Comparison of ENCODE assay signal across 2 cellular contexts in genomic region chr11:130407978-130408377, GRCh38.
TF ChIP-seq lines count a peak whose summit lies in the region.

No MANE protein-coding gene starts in this region.

TF ChIP-seq in A549, 52 proteins besides CTCF, POLR2A, EP300 and RAD21:
- no peak for TF ChIP-seq USF2 (IDR thresholded peaks at IDR 0.05)
- no peak for TF ChIP-seq CBX2 (IDR thresholded peaks at IDR 0.05; ENCODE audit: borderline replicate concordance, low read depth)
- TF ChIP-seq, protein P1, sequence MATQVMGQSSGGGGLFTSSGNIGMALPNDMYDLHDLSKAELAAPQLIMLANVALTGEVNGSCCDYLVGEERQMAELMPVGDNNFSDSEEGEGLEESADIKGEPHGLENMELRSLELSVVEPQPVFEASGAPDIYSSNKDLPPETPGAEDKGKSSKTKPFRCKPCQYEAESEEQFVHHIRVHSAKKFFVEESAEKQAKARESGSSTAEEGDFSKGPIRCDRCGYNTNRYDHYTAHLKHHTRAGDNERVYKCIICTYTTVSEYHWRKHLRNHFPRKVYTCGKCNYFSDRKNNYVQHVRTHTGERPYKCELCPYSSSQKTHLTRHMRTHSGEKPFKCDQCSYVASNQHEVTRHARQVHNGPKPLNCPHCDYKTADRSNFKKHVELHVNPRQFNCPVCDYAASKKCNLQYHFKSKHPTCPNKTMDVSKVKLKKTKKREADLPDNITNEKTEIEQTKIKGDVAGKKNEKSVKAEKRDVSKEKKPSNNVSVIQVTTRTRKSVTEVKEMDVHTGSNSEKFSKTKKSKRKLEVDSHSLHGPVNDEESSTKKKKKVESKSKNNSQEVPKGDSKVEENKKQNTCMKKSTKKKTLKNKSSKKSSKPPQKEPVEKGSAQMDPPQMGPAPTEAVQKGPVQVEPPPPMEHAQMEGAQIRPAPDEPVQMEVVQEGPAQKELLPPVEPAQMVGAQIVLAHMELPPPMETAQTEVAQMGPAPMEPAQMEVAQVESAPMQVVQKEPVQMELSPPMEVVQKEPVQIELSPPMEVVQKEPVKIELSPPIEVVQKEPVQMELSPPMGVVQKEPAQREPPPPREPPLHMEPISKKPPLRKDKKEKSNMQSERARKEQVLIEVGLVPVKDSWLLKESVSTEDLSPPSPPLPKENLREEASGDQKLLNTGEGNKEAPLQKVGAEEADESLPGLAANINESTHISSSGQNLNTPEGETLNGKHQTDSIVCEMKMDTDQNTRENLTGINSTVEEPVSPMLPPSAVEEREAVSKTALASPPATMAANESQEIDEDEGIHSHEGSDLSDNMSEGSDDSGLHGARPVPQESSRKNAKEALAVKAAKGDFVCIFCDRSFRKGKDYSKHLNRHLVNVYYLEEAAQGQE (IDR thresholded peaks at IDR 0.05): no peak
- TF ChIP-seq KDM1A (IDR thresholded peaks at IDR 0.05; ENCODE audit: low read depth): no peak
- TF ChIP-seq, protein P2, sequence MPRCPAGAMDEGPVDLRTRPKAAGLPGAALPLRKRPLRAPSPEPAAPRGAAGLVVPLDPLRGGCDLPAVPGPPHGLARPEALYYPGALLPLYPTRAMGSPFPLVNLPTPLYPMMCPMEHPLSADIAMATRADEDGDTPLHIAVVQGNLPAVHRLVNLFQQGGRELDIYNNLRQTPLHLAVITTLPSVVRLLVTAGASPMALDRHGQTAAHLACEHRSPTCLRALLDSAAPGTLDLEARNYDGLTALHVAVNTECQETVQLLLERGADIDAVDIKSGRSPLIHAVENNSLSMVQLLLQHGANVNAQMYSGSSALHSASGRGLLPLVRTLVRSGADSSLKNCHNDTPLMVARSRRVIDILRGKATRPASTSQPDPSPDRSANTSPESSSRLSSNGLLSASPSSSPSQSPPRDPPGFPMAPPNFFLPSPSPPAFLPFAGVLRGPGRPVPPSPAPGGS (IDR thresholded peaks at IDR 0.05): no peak
- no peak for TF ChIP-seq POLR2AphosphoS2 (conservative IDR thresholded peaks at IDR 0.05; ENCODE audit: low read length)
- TF ChIP-seq CBX8 (IDR thresholded peaks at IDR 0.05): no peak
- no peak for TF ChIP-seq HDAC2 (IDR thresholded peaks at IDR 0.05)
- TF ChIP-seq HOXA7 (CRISPR knock-in tag; IDR thresholded peaks at IDR 0.05): no peak
- no peak for TF ChIP-seq HOXB13 (CRISPR knock-in tag; IDR thresholded peaks at IDR 0.05; ENCODE audit: low read depth)
- TF ChIP-seq, protein P3, sequence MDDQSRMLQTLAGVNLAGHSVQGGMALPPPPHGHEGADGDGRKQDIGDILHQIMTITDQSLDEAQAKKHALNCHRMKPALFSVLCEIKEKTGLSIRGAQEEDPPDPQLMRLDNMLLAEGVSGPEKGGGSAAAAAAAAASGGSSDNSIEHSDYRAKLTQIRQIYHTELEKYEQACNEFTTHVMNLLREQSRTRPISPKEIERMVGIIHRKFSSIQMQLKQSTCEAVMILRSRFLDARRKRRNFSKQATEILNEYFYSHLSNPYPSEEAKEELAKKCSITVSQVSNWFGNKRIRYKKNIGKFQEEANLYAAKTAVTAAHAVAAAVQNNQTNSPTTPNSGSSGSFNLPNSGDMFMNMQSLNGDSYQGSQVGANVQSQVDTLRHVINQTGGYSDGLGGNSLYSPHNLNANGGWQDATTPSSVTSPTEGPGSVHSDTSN (IDR thresholded peaks at IDR 0.05): no peak
- no peak for TF ChIP-seq ZNF302 (CRISPR knock-in tag; IDR thresholded peaks at IDR 0.05)
- TF ChIP-seq EHMT2 (IDR thresholded peaks at IDR 0.05; ENCODE audit: low read depth): no peak
- no peak for TF ChIP-seq ZSCAN20 (CRISPR knock-in tag; IDR thresholded peaks at IDR 0.05)
- no peak for TF ChIP-seq MYC (IDR thresholded peaks at IDR 0.05; ENCODE audit: borderline replicate concordance, low read length)
- no peak for TF ChIP-seq NPAS2 (CRISPR knock-in tag; IDR thresholded peaks at IDR 0.05; ENCODE audit: borderline replicate concordance)
- no peak for TF ChIP-seq SREBF2 (IDR thresholded peaks at IDR 0.05)
- no peak for TF ChIP-seq HES2 (IDR thresholded peaks at IDR 0.05)
- no peak for TF ChIP-seq JUNB (IDR thresholded peaks at IDR 0.05)
- no peak for TF ChIP-seq ZFP36 (IDR thresholded peaks at IDR 0.05; ENCODE audit: borderline replicate concordance, partially characterized antibody)

TF ChIP-seq in IMR-90, 13 proteins besides CTCF, POLR2A, EP300 and RAD21:
- TF ChIP-seq FOS (IDR thresholded peaks at IDR 0.05; ENCODE audit: low read depth, low read length) (peak; percentile 36; the same call in 1 of the 2 replicates), MXI1 (IDR thresholded peaks at IDR 0.05; ENCODE audit: borderline replicate concordance, low read depth, low read length) (peak; percentile 94), CEBPB (IDR thresholded peaks at IDR 0.05; ENCODE audit: low read depth, low read length) (no peak)
